8 cellular contexts compared by ENCODE assay signal in the genomic region with DNA sequence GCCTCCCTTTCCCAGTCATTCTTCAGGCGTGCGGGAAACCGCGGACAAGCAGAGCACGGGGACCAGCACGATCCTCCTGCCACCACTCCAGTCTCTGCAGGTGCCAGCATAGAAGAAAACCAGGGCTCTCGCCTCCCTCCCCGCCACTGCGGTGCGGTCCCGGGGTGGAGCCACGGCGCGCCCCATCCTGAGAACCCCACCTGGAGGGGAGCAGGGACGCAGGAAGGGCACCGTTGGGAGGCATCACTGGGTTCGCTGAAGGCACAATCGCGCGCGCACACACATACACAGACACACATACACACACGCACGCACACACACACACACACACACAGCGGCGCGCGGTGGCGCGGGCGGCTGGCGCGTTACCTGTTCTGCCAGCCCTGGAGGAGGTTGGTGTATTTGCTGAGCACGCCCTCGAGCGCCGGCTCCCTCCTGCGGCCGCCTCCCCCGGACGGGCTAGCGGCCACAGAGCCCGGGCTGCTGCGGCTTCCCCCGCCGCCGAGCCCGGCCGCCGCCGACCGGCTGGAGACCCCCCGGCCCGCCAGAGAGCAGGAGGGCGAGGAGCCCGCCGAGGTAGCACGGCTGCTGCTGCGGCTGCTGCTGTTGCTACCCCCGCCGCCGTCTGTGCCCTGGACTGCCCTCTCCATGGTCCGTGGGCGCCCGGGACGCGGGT. TPM values are rescaled to one million over a fixed set of nuclear protein-coding genes. Genes with fewer than 3 reads are reported as not detected.
DNase-seq lines count a peak whose midpoint lies in the region; ATAC-seq, FAIRE-seq and TF ChIP-seq lines count a peak whose summit lies in the region.

No MANE protein-coding gene starts in this region.

- H3K56ac ChIP-seq in H1 (replicated peaks; ENCODE audit: insufficient read length, low read depth, low read length) = peak overlapping the region; percentile 43

- peaks cover 15% of the 10 kb centered on the region for H3K27me3 ChIP-seq in CD4-positive, alpha-beta memory T cell (ENCODE audit: insufficient read depth, low read length)
- no peaks in the 10 kb centered on the region; a peak in 1 of 7 replicates for H3K27me3 ChIP-seq in H1 (replicated peaks in 1 of 4; ENCODE audit: control insufficient read depth in 3 of 4, extremely low read depth in 1 of 4, insufficient read depth in 3 of 4, low read length in 3 of 4)
- H3K27me3 ChIP-seq in stomach smooth muscle (ENCODE audit: control insufficient read depth in 1 of 2, insufficient read depth in 2 of 2, low read length in 2 of 2) = no peaks in the 10 kb centered on the region

- H3K27ac ChIP-seq in CD4-positive, alpha-beta memory T cell (ENCODE audit: low read depth, low read length) = no peak overlapping the region
- H3K27ac ChIP-seq in H1 (ENCODE audit: low read depth, low read length) = peak overlapping the region; percentile 81
- peak overlapping the region; percentile 49 for H3K27ac ChIP-seq in stomach smooth muscle (ENCODE audit: low read length)

- peak overlapping the region; percentile 86; the same call in 1 of the 2 replicates for H2BK5ac ChIP-seq in H1 (ENCODE audit: low read depth, low read length)

- H3K79me1 ChIP-seq in H1 (ENCODE audit: low read depth, low read length) = peaks cover 2% of the 10 kb centered on the region; the same call in 1 of the 2 replicates

- TF ChIP-seq CTCF in H1 (IDR thresholded peaks at IDR 0.05; ENCODE audit: control extremely low read depth in 1 of 3, insufficient read depth in 1 of 3, low read depth in 1 of 3, low read length in 3 of 3) (no peak), mesothelial cell of epicardium (IDR thresholded peaks at IDR 0.05; ENCODE audit: unreplicated experiment) (no peak)

- peaks cover 0 to 3% (median 0%) of the 10 kb centered on the region in 8 donors for H3K9me3 Mint-ChIP-seq in CD4-positive, alpha-beta memory T cell
- H3K9me3 Mint-ChIP-seq in mesothelial cell of epicardium = no peaks in the 10 kb centered on the region

- H4K8ac ChIP-seq in H1 (ENCODE audit: extremely low read depth, insufficient read depth, low read length) = peak overlapping the region; percentile 91; the same call in 1 of the 2 replicates

- peak overlapping the region; percentile 21; the same call in 1 of the 2 replicates for H2BK12ac ChIP-seq in H1 (ENCODE audit: low read depth, low read length)

- H2AFZ ChIP-seq in H1 (ENCODE audit: low read length) = peak overlapping the region; percentile 92

- no peak for FAIRE-seq in H1 (lab: Jason Lieb, UNC)

- H3K4me1 Mint-ChIP-seq in CD4-positive, alpha-beta memory T cell = peaks cover 8 to 24% (median 11%) of the 10 kb centered on the region in 4 donors
- H3K4me1 Mint-ChIP-seq in mesothelial cell of epicardium = peaks cover 19% of the 10 kb centered on the region

- CTCF ChIA-PET in CD4-positive, alpha-beta memory T cell (lab: Charles Lee; ENCODE audit: partially characterized antibody) = no interaction called here
- CTCF ChIA-PET in H1 (lab: Charles Lee; ENCODE audit: partially characterized antibody) = no interaction called here

- no peak overlapping the region; the same call in 1 of the 2 replicates for H2BK20ac ChIP-seq in H1 (ENCODE audit: low read length)

- H3K4me3 ChIP-seq in CD4-positive, alpha-beta memory T cell (ENCODE audit: low read length in 2 of 2) = peak overlapping the region in 1 of 2 donors; percentile 46
- H3K4me3 ChIP-seq in H1 (ENCODE audit: extremely low read depth in 1 of 4, insufficient read depth in 2 of 4, low read depth in 3 of 4, low read length in 4 of 4) = peak overlapping the region; percentile 71 to 96 (median 88)
- peak overlapping the region; percentile 85 to 86 for H3K4me3 ChIP-seq in stomach smooth muscle (ENCODE audit: low read length in 2 of 2)

- 0% methylated on average over 48 of the region's 66 CpGs; no CpG with 5 or more reads in 1 of the 2 experiments for WGBS in H1 (ENCODE audit: extremely low coverage in 1 of 2, insufficient coverage in 1 of 2, insufficient read length in 1 of 2, insufficient replicate concordance in 2 of 2, low coverage in 1 of 2, low lambda C conversion rate in 2 of 2, missing lambda C conversion rate in 1 of 2), 2 experiments

- H3K79me2 ChIP-seq in H1 (ENCODE audit: control insufficient read depth in 1 of 2, insufficient read depth in 2 of 2, low read length in 2 of 2) = peaks cover 16 to 46% of the 10 kb centered on the region in 2 experiments

- TF ChIP-seq POLR2A in H1 (IDR thresholded peaks at IDR 0.05; ENCODE audit: control extremely low read depth in 1 of 2, low read depth in 2 of 2, low read length in 2 of 2) = peak in 1 of 2 experiments; percentile 45; a peak in 2 of 3 replicates

- H3K27ac Mint-ChIP-seq in CD4-positive, alpha-beta memory T cell = no peak overlapping the region
- no peak overlapping the region for H3K27ac Mint-ChIP-seq in mesothelial cell of epicardium

- peak; percentile 28 to 42 (median 38) for DNase-seq in CD4-positive, alpha-beta memory T cell
- DNase-seq in NCI-H1930 (lab: John Stamatoyannopoulos, UW) = peak; percentile 27 to 66
- DNase-seq in activated CD4-positive, alpha-beta T cell treated with anti-CD3 and anti-CD28 coated beads, Interleukin-2, amount 50 U/mL, for 1 hour = peak; percentile 44
- DNase-seq in H1 (ENCODE audit: low read depth in 1 of 2, low spot score in 2 of 2) = peak in 1 of 2 experiments; percentile 76
- peak; percentile 35 to 74 for DNase-seq in mesothelial cell of epicardium (ENCODE audit: low spot score in 2 of 2, unreplicated experiment in 2 of 2)

- peak overlapping the region; percentile 22 for H4K91ac ChIP-seq in H1 (replicated peaks; ENCODE audit: insufficient read length, low read length)

- peak; percentile 52 for ATAC-seq in GM21723 (IDR thresholded peaks at IDR 0.05; ENCODE audit: unreplicated experiment)
- ATAC-seq in GM19397 (IDR thresholded peaks at IDR 0.05; ENCODE audit: unreplicated experiment) = no peak

- H3K36me3 ChIP-seq in CD4-positive, alpha-beta memory T cell (ENCODE audit: insufficient read depth, low read length) = no peaks in the 10 kb centered on the region
- peaks cover 0 to 5% (median 0%) of the 10 kb centered on the region in 4 experiments; a peak in 3 of 8 replicates for H3K36me3 ChIP-seq in H1 (ENCODE audit: control insufficient read depth in 2 of 4, insufficient read depth in 4 of 4, low read length in 3 of 4)
- no peaks in the 10 kb centered on the region for H3K36me3 ChIP-seq in stomach smooth muscle (ENCODE audit: control insufficient read depth in 2 of 2, insufficient read depth in 2 of 2, low read length in 2 of 2)

- H3K23me2 ChIP-seq in H1 (ENCODE audit: low read depth, low read length) = peaks cover 4% of the 10 kb centered on the region

- no peak overlapping the region for H2BK120ac ChIP-seq in H1 (replicated peaks; ENCODE audit: low read depth, low read length)

- peaks cover 7% of the 10 kb centered on the region for H3K4me1 ChIP-seq in CD4-positive, alpha-beta memory T cell (ENCODE audit: insufficient read depth, low read length)
- H3K4me1 ChIP-seq in H1 (replicated peaks in 1 of 4; ENCODE audit: control insufficient read depth in 3 of 4, insufficient read depth in 4 of 4, low read length in 3 of 4) (peaks cover 0 to 10% (median 4%) of the 10 kb centered on the region in 4 experiments; a peak in 3 of 7 replicates), stomach smooth muscle (ENCODE audit: control insufficient read depth, insufficient read depth, low read length) (peaks cover 14% of the 10 kb centered on the region)

- H3K23ac ChIP-seq in H1 (ENCODE audit: insufficient read length) = no peak overlapping the region

- H3K9me3 ChIP-seq in CD4-positive, alpha-beta memory T cell (ENCODE audit: control insufficient read depth in 1 of 2, low read length in 2 of 2) = no peaks in the 10 kb centered on the region
- no peaks in the 10 kb centered on the region for H3K9me3 ChIP-seq in H1 (ENCODE audit: insufficient read depth in 2 of 2, low read depth in 1 of 2, low read length in 1 of 2)
- no peaks in the 10 kb centered on the region for H3K9me3 ChIP-seq in stomach smooth muscle (ENCODE audit: control insufficient read depth in 2 of 2, low read length in 2 of 2)

- peak overlapping the region; percentile 74 to 97 for H3K4me2 ChIP-seq in H1 (ENCODE audit: insufficient read depth in 1 of 2, low read depth in 2 of 2, low read length in 2 of 2)

- H3K27me3 Mint-ChIP-seq in CD4-positive, alpha-beta memory T cell = peaks cover 28 to 41% of the 10 kb centered on the region in 2 donors
- peaks cover 29% of the 10 kb centered on the region for H3K27me3 Mint-ChIP-seq in mesothelial cell of epicardium (ENCODE audit: low read depth)

- no peak overlapping the region for H3K14ac ChIP-seq in H1 (ENCODE audit: insufficient read length)

- peak overlapping the region; percentile 76 for H3K4ac ChIP-seq in H1 (replicated peaks; ENCODE audit: insufficient read length, low read depth, low read length)

- TF ChIP-seq EP300 in H1 (IDR thresholded peaks at IDR 0.05; ENCODE audit: borderline replicate concordance in 1 of 2, low read depth in 2 of 2, low read length in 2 of 2) = no peak

- peak in 1 of 2 experiments; percentile 19; a peak in 2 of 4 replicates for TF ChIP-seq RAD21 in H1 (IDR thresholded peaks at IDR 0.05 in 1 of 2, conservative IDR thresholded peaks at IDR 0.05 in 1 of 2; ENCODE audit: low read depth in 2 of 2, low read length in 2 of 2)

- no peaks in the 10 kb centered on the region for H4K20me1 ChIP-seq in H1 (replicated peaks in 1 of 2; ENCODE audit: control insufficient read depth in 1 of 2, insufficient read depth in 2 of 2, low read length in 2 of 2)

- H2AK5ac ChIP-seq in H1 (ENCODE audit: low read depth, low read length) = no peak overlapping the region

- POLR2A ChIA-PET in CD4-positive, alpha-beta memory T cell (lab: Charles Lee; ENCODE audit: partially characterized antibody) = no interaction called here
- POLR2A ChIA-PET in H1 (lab: Charles Lee; ENCODE audit: partially characterized antibody) = interaction anchor here (2.7 kb wide), 1 partner anchor 20 kb away, joined by 13 read pairs; no protein-coding TSS in a partner anchor

- intact Hi-C loops in CD4-positive, alpha-beta memory T cell (cut with micrococcal nuclease) = no loop called here

- H4K5ac ChIP-seq in H1 (ENCODE audit: insufficient read length, low read depth, low read length) = peak overlapping the region; percentile 24

- peak overlapping the region; percentile 75 to 87 (median 85) for H3K4me3 Mint-ChIP-seq in CD4-positive, alpha-beta memory T cell
- peak overlapping the region; percentile 78 for H3K4me3 Mint-ChIP-seq in mesothelial cell of epicardium

- no peak overlapping the region; the same call in 1 of the 2 replicates for H2BK15ac ChIP-seq in H1 (ENCODE audit: low read length)

- peak overlapping the region; percentile 69 to 86 (median 74) for H3K9ac ChIP-seq in H1 (replicated peaks in 1 of 4; ENCODE audit: extremely low read depth in 1 of 4, low read depth in 3 of 4, low read length in 3 of 4)
- peak overlapping the region; percentile 55 to 57 for H3K9ac ChIP-seq in stomach smooth muscle (ENCODE audit: low read length in 2 of 2)

- H3K36me3 Mint-ChIP-seq in CD4-positive, alpha-beta memory T cell = no peaks in the 10 kb centered on the region
- H3K36me3 Mint-ChIP-seq in mesothelial cell of epicardium = no peaks in the 10 kb centered on the region

- H3K18ac ChIP-seq in H1 (ENCODE audit: extremely low read depth, low read length) = peak overlapping the region; percentile 54

RNA-seq across cellular contexts. Expression of gene OSBPL10, which starts 0.4 kb away (rescaled TPM):
- not detected for total RNA-seq in CD4-positive, alpha-beta memory T cell
- under 1 TPM in 1 of 2 donors, not detected in 1; 0.95 TPM for polyA plus RNA-seq in CD4-positive, alpha-beta memory T cell
- 86.7 and 88.8 TPM in 2 replicates for total RNA-seq in H1 (2021; fragmentation: NEBNext Ultra II Directional; extraction: Animal tissue kit (Norgen Biotek cat#: 25700))
- polyA plus RNA-seq in H1 (2011; rRNA removed) = 26.2 and 36.7 TPM in 2 replicates
- 37.2 TPM for polyA plus RNA-seq in H1 (2011; cell fraction: cytosol; rRNA removed)
- polyA plus RNA-seq in H1 (2011; cell fraction: nucleus; rRNA removed) = 64.0 TPM
- 42.5 to 54.1 TPM (median 48.7 TPM) in 4 replicates for polyA plus RNA-seq in H1 (2012, experiment 1 of 2)
- polyA plus RNA-seq in H1 (2012, experiment 2 of 2) = 8.4 TPM
- 21.4 TPM for polyA plus RNA-seq in H1 (2013, experiment 1 of 2)
- polyA plus RNA-seq in H1 (2013, experiment 2 of 2) = 20.6 TPM
- polyA minus RNA-seq in H1 (2011; rRNA and poly(A)+ RNA removed) = 96.3 and 100 TPM in 2 replicates
- polyA minus RNA-seq in H1 (2011; cell fraction: cytosol; rRNA and poly(A)+ RNA removed) = 60.3 TPM
- polyA minus RNA-seq in H1 (2011; cell fraction: nucleus; rRNA and poly(A)+ RNA removed) = 113 TPM
- 24.6 to 27.8 TPM (median 26.7 TPM) in 3 replicates for total RNA-seq in mesothelial cell of epicardium

RNA-seq across cellular contexts. Expression of gene ZNF860, which starts 0.9 kb away (rescaled TPM):
- total RNA-seq in CD4-positive, alpha-beta memory T cell = not detected
- under 1 TPM in 1 of 2 donors, not detected in 1; 0.07 TPM for polyA plus RNA-seq in CD4-positive, alpha-beta memory T cell
- total RNA-seq in H1 (2021; fragmentation: NEBNext Ultra II Directional; extraction: Animal tissue kit (Norgen Biotek cat#: 25700)) = 8.6 and 9.8 TPM in 2 replicates
- 1.9 and 3.2 TPM in 2 replicates for polyA plus RNA-seq in H1 (2011; rRNA removed)
- polyA plus RNA-seq in H1 (2011; cell fraction: cytosol; rRNA removed) = 3.3 TPM
- polyA plus RNA-seq in H1 (2011; cell fraction: nucleus; rRNA removed) = 4.8 TPM
- 2.9 to 4.5 TPM (median 3.8 TPM) in 4 replicates for polyA plus RNA-seq in H1 (2012, experiment 1 of 2)
- polyA plus RNA-seq in H1 (2012, experiment 2 of 2) = 0.28 TPM
- 5.4 TPM for polyA plus RNA-seq in H1 (2013, experiment 1 of 2)
- 5.2 TPM for polyA plus RNA-seq in H1 (2013, experiment 2 of 2)
- 12.2 and 15.0 TPM in 2 replicates for polyA minus RNA-seq in H1 (2011; rRNA and poly(A)+ RNA removed)
- 6.0 TPM for polyA minus RNA-seq in H1 (2011; cell fraction: cytosol; rRNA and poly(A)+ RNA removed)
- 17.2 TPM for polyA minus RNA-seq in H1 (2011; cell fraction: nucleus; rRNA and poly(A)+ RNA removed)
- 0.63 to 1.3 TPM (median 1.2 TPM) in 3 replicates for total RNA-seq in mesothelial cell of epicardium

Comparison
In these comparisons a context has a peak if more than half of its experiments do, and no peak if none do; other contexts are left out.
1. RNA of gene OSBPL10, which starts 0.4 kb away (total RNA-seq): 86.7 to 88.8 TPM in H1 and 24.6 to 27.8 TPM in mesothelial cell of epicardium; not detected in CD4-positive, alpha-beta memory T cell; every median in the first group is over 10 times any median in the second.